1 cellular context compared by ENCODE assay signal in the genomic region with DNA sequence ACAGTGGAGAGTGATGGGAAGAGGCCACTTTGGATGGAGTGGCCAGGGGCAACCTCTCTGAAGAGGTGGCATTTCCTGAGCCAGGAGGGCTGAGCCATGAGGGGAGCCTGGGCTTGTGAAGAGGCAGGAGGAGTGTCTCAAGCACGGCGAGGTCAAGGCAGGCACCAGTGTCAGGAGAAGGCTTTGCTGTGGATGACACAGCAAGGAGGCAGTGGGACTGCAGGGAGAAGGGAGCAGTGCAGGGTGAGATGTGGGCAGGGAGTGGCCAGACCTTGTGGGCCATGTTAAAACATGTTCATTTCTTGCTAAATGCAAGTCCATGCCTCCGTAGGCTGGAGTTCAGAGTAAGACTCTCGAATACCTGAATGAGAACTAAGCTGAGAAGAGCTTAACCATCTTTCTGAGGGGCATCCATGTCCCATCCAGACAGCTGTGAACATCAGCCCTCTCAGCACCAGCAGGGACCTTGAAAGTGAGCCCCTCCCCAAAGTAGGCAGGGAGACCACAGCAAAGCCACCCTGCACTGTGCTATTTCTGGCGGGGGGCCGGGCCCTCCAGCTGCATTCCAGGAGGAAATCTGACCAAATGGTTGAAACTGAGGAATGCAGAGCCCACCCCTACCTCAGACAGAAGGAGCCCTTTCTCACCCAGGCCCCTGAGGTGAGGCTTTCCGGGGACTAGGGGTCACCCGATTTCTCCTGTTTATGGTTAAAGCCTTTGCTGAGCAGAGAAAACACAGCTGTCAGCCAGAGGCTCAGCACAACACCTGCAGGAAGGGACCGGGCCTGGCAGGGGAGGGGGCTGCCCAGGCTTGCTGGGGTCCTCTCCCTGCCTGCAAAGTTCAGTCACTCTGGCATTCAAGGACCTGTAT.
TF ChIP-seq lines count a peak whose summit lies in the region.

No MANE protein-coding gene starts in this region.

TF ChIP-seq in A549, 52 proteins besides CTCF, POLR2A, EP300 and RAD21:
- TF ChIP-seq ESRRA (IDR thresholded peaks at IDR 0.05; ENCODE audit: borderline replicate concordance, low read length) = no peak
